Comparison of ENCODE assay signal across 8 cellular contexts in genomic region chr7:157386979-157387800, GRCh38. TPM values are rescaled to one million over a fixed set of nuclear protein-coding genes. Genes with fewer than 3 reads are reported as not detected.
DNase-seq lines count a peak whose midpoint lies in the region; ATAC-seq and TF ChIP-seq lines count a peak whose summit lies in the region.

No MANE protein-coding gene starts in this region.

- H3K9me3 Mint-ChIP-seq in activated T-helper 17 cell treated with anti-CD3 and anti-CD28 coated beads, Interleukin-2, amount 50 U/mL, for 72 hours: no peaks in the 10 kb centered on the region
- no peaks in the 10 kb centered on the region for H3K9me3 Mint-ChIP-seq in osteocyte (ENCODE audit: unreplicated experiment)

- CTCF ChIA-PET in RWPE1 (lab: Yijun Ruan, JAX): interaction anchor here (0.6 to 1.3 kb wide), 6 partner anchors 8 to 107 kb away, joined by 3 to 8 read pairs (median 4); no protein-coding TSS in a partner anchor

- POLR2A ChIA-PET in RWPE1 (lab: Yijun Ruan, JAX; ENCODE audit: low non-redundant PET): no interaction called here

- H3K36me3 ChIP-seq in thyroid gland: peaks cover 10 to 25% of the 10 kb centered on the region in 2 donors

- no peaks in the 10 kb centered on the region for H3K27me3 Mint-ChIP-seq in activated T-helper 17 cell treated with anti-CD3 and anti-CD28 coated beads, Interleukin-2, amount 50 U/mL, for 72 hours
- H3K27me3 Mint-ChIP-seq in osteocyte (ENCODE audit: unreplicated experiment): no peaks in the 10 kb centered on the region

- peaks cover 96% of the 10 kb centered on the region for H3K36me3 Mint-ChIP-seq in activated T-helper 17 cell treated with anti-CD3 and anti-CD28 coated beads, Interleukin-2, amount 50 U/mL, for 72 hours (ENCODE audit: low read depth)
- peaks cover 46% of the 10 kb centered on the region for H3K36me3 Mint-ChIP-seq in osteocyte (ENCODE audit: unreplicated experiment)

- no peaks in the 10 kb centered on the region for H3K9me3 ChIP-seq in thyroid gland

- intact Hi-C loops in thyroid gland (cut with DNase I): no loop called here

- peak; percentile 86 for ATAC-seq in GM21447 (IDR thresholded peaks at IDR 0.05; ENCODE audit: unreplicated experiment)
- ATAC-seq in activated T-helper 17 cell treated with anti-CD3 and anti-CD28 coated beads, Interleukin-2, amount 50 U/mL, for 72 hours (replicated peaks): peak; percentile 89

- no peak for TF ChIP-seq POLR2A in thyroid gland (IDR thresholded peaks at IDR 0.05)

- H3K27ac ChIP-seq in RWPE1 (peak overlapping the region; percentile 47), thyroid gland (no peak overlapping the region)

- DNase-seq in DMS153 treated with DMSO at 0.1 percent for 48 hours (lab: John Stamatoyannopoulos, UW; ENCODE audit: unreplicated experiment) (peak; percentile 21), HuH-7.5 (ENCODE audit: low spot score) (peak; percentile 70), RWPE1 (ENCODE audit: low spot score) (peak; percentile 79), foreskin melanocyte (peak; percentile 64), osteocyte (ENCODE audit: extremely low spot score, unreplicated experiment) (no peak), thyroid gland (peak; percentile 72 to 83)

- H3K27me3 ChIP-seq in thyroid gland: no peaks in the 10 kb centered on the region

- H3K4me1 ChIP-seq in thyroid gland: peaks cover 9 to 18% of the 10 kb centered on the region in 2 donors

- TF ChIP-seq CTCF in RWPE1 (conservative IDR thresholded peaks at IDR 0.05; ENCODE audit: low read depth) (peak; percentile 99), osteocyte (IDR thresholded peaks at IDR 0.05) (peak; percentile 90), thyroid gland (IDR thresholded peaks at IDR 0.05) (peak; percentile 65 to 89 (median 78))

- H3K4me3 Mint-ChIP-seq in activated T-helper 17 cell treated with anti-CD3 and anti-CD28 coated beads, Interleukin-2, amount 50 U/mL, for 72 hours: peak overlapping the region; percentile 68
- no peak overlapping the region for H3K4me3 Mint-ChIP-seq in osteocyte (ENCODE audit: unreplicated experiment)

- peak overlapping the region; percentile 88 for H3K27ac Mint-ChIP-seq in activated T-helper 17 cell treated with anti-CD3 and anti-CD28 coated beads, Interleukin-2, amount 50 U/mL, for 72 hours
- peak overlapping the region; percentile 73 for H3K27ac Mint-ChIP-seq in osteocyte (ENCODE audit: unreplicated experiment)

- peaks cover 24% of the 10 kb centered on the region for H3K4me1 Mint-ChIP-seq in activated T-helper 17 cell treated with anti-CD3 and anti-CD28 coated beads, Interleukin-2, amount 50 U/mL, for 72 hours
- peaks cover 31% of the 10 kb centered on the region for H3K4me1 Mint-ChIP-seq in osteocyte (ENCODE audit: unreplicated experiment)

- 61 to 63% methylated on average over 23 of the region's 23 CpGs for WGBS in thyroid gland, 2 donors

- no peak overlapping the region for H3K4me3 ChIP-seq in thyroid gland (replicated peaks in 1 of 3)

RNA-seq across cellular contexts. Expression of gene DNAJB6, which starts 50.4 kb away (rescaled TPM):
- 100 to 1,000 TPM; 113 to 118 TPM for total RNA-seq in activated T-helper 17 cell treated with anti-CD3 and anti-CD28 coated beads, Interleukin-2, amount 50 U/mL, for 72 hours
- total RNA-seq in osteocyte (111 and 112 TPM in 2 replicates), thyroid gland (10 to 100 TPM; 80.7 to 92.7 (median 91.1) TPM)
